Comparison of ENCODE assay signal across 8 cellular contexts in genomic region chr15:66851226-66852063, GRCh38.
DNase-seq lines count a peak whose midpoint lies in the region; ATAC-seq lines count a peak whose summit lies in the region.

No MANE protein-coding gene starts in this region.

- peaks cover 15% of the 10 kb centered on the region for H3K4me1 Mint-ChIP-seq in dendritic cell treated with granulocyte-macrophage colony-stimulating factor and Interleukin-4, amounts not matched to agents 40 ng/mL and 50 ng/mL, for 4 days (ENCODE audit: low read depth)

- peak overlapping the region; percentile 27 for H3K27ac Mint-ChIP-seq in dendritic cell treated with granulocyte-macrophage colony-stimulating factor and Interleukin-4, amounts not matched to agents 40 ng/mL and 50 ng/mL, for 4 days

- intact Hi-C loops in dendritic cell treated with granulocyte-macrophage colony-stimulating factor and Interleukin-4, amounts not matched to agents 40 ng/mL and 50 ng/mL, for 4 days (cut with micrococcal nuclease), result loop anchor here (2.0 to 5.0 kb wide), 5 partner anchors 49 to 249 kb away; partner anchors contain the start of gene SMAD6

- peaks cover 30% of the 10 kb centered on the region for H3K27me3 Mint-ChIP-seq in dendritic cell treated with granulocyte-macrophage colony-stimulating factor and Interleukin-4, amounts not matched to agents 40 ng/mL and 50 ng/mL, for 4 days

- DNase-seq in EL, result peak; percentile 83
- DNase-seq in NCI-H526 treated with DMSO at 0.1 percent for 48 hours (lab: John Stamatoyannopoulos, UW), result peak; percentile 61
- DNase-seq in activated CD4-positive, alpha-beta T cell treated with anti-CD3 and anti-CD28 coated beads, Interleukin-2, amount 50 U/mL, for 1 hour, result peak; percentile 70
- peak; percentile 82 to 84 for DNase-seq in lung microvascular endothelial cell (ENCODE audit: low read depth in 2 of 2)
- DNase-seq in stimulated activated CD4-positive, alpha-beta T cell treated with anti-CD3 and anti-CD28 coated beads, TNF-alpha, amount 100 ng/mL, for 24 hours (ENCODE audit: low read depth in 3 of 3), result peak; percentile 56 to 79 (median 62)

- peak overlapping the region; percentile 43 for H3K4me3 Mint-ChIP-seq in dendritic cell treated with granulocyte-macrophage colony-stimulating factor and Interleukin-4, amounts not matched to agents 40 ng/mL and 50 ng/mL, for 4 days

- no peaks in the 10 kb centered on the region for H3K36me3 Mint-ChIP-seq in dendritic cell treated with granulocyte-macrophage colony-stimulating factor and Interleukin-4, amounts not matched to agents 40 ng/mL and 50 ng/mL, for 4 days (ENCODE audit: low read depth)

- H3K9me3 Mint-ChIP-seq in dendritic cell treated with granulocyte-macrophage colony-stimulating factor and Interleukin-4, amounts not matched to agents 40 ng/mL and 50 ng/mL, for 4 days, result no peaks in the 10 kb centered on the region

- ATAC-seq in HG02973 (IDR thresholded peaks at IDR 0.05; ENCODE audit: unreplicated experiment) (peak; percentile 67), GM21515 (IDR thresholded peaks at IDR 0.05; ENCODE audit: unreplicated experiment) (no peak)
